In the genomic region with DNA sequence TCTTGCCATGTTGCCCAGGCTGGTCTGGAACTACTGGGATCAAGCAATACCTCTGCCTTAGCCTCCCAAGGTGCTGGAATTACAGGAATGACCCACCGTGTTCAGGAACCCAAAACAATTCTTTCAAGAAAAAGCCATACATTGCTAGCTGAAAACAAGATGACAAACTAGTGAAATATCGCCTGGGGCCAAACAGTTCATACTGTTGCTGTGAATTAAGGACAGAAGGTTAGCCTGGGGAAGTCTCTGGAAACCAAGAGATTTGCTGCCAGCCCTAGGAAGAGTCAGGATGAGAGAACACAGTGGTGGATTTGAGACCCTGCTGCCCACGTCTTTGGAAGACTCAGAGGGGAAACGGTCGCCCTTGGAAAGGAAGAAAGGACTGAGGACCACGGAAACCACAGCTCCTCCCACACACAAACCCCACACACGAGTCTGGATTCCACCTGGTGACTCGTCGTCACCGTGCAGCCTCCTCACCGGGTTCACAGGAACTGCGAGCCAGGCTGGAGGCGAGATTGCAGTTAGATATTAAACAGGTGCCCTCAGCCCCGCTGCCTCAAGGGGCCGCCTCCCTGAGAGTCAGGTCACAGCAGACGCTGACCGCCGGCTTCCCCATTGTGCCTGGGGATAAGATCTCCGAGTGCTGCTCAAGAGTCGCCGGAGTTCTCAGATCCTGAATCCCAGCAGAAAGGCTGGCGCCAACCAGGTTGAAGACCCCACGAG, we compare ENCODE assay signal across 1 cellular context.
TF ChIP-seq lines count a peak whose summit lies in the region.

No MANE protein-coding gene starts in this region.

TF ChIP-seq in H1, 55 proteins besides CTCF, POLR2A, EP300 and RAD21:
- TF ChIP-seq KDM4A (IDR thresholded peaks at IDR 0.05; ENCODE audit: low read depth, low read length, severe bottlenecking) = peak; percentile 37
